1 cellular context compared by ENCODE assay signal in genomic region chr7:128863433-128863989, GRCh38.
TF ChIP-seq lines count a peak whose summit lies in the region.

No MANE protein-coding gene starts in this region.

TF ChIP-seq in K562, 482 proteins besides CTCF, POLR2A, EP300 and RAD21 (continued from another document and continues in another):
- TF ChIP-seq HMGXB4 (CRISPR knock-in tag; IDR thresholded peaks at IDR 0.05) (0 out of 2 replicates have a peak, but pooled peaks have one; percentile 2), SIN3B (IDR thresholded peaks at IDR 0.05; ENCODE audit: low read depth) (0 out of 2 replicates have a peak, but pooled peaks have one; percentile 27), SRF (CRISPR knock-in tag; IDR thresholded peaks at IDR 0.05) (no peak), CBX5 (IDR thresholded peaks at IDR 0.05; ENCODE audit: borderline replicate concordance, low read depth) (no peak), ZMIZ1 (IDR thresholded peaks at IDR 0.05; ENCODE audit: low read depth in 2 of 2, low read length in 2 of 2) (peak in 1 of 2 experiments; percentile 47; a peak in 1 of 4 replicates), NFE2 (IDR thresholded peaks at IDR 0.05; ENCODE audit: low read depth) (no peak), BRF2 (IDR thresholded peaks at IDR 0.05; ENCODE audit: borderline replicate concordance, insufficient read depth, insufficient read length) (no peak), ZNF23 (CRISPR knock-in tag; IDR thresholded peaks at IDR 0.05) (no peak), MXD1 (CRISPR knock-in tag; IDR thresholded peaks at IDR 0.05; ENCODE audit: borderline replicate concordance, poor library complexity, severe bottlenecking) (no peak), DEAF1 (CRISPR knock-in tag; IDR thresholded peaks at IDR 0.05) (peak; percentile 20; the same call in 1 of the 2 replicates), RB1 (IDR thresholded peaks at IDR 0.05; ENCODE audit: low read depth) (0 out of 2 replicates have a peak, but pooled peaks have one; percentile 19), ZNF609 (CRISPR knock-in tag; IDR thresholded peaks at IDR 0.05; ENCODE audit: borderline replicate concordance) (no peak), HNRNPLL (IDR thresholded peaks at IDR 0.05; ENCODE audit: low read depth, low read length, poor library complexity, severe bottlenecking) (no peak), ZNF778 (CRISPR knock-in tag; IDR thresholded peaks at IDR 0.05) (no peak), RBBP5 (IDR thresholded peaks at IDR 0.05; ENCODE audit: borderline replicate concordance, insufficient read depth, low read length, poor library complexity, severe bottlenecking) (no peak), ZNF165 (CRISPR knock-in tag; IDR thresholded peaks at IDR 0.05; ENCODE audit: borderline replicate concordance) (no peak), HOXB6 (CRISPR knock-in tag; IDR thresholded peaks at IDR 0.05; ENCODE audit: borderline replicate concordance) (no peak), ZNF347 (CRISPR knock-in tag; IDR thresholded peaks at IDR 0.05; ENCODE audit: low read depth) (no peak), RBFOX2 (IDR thresholded peaks at IDR 0.05; ENCODE audit: low read depth, low read length) (no peak), CREBBP (IDR thresholded peaks at IDR 0.05; ENCODE audit: low read depth, low read length) (no peak), CREB5 (CRISPR knock-in tag; IDR thresholded peaks at IDR 0.05) (no peak), NBN (IDR thresholded peaks at IDR 0.05; ENCODE audit: low read depth) (no peak; the same call in 1 of the 2 replicates), TCF15 (CRISPR knock-in tag; IDR thresholded peaks at IDR 0.05) (no peak), ZEB2 (IDR thresholded peaks at IDR 0.05) (peak; percentile 30; the same call in 1 of the 2 replicates), ZNF512 (tag; IDR thresholded peaks at IDR 0.05) (no peak), ZNF592 (IDR thresholded peaks at IDR 0.05) (peak; percentile 66), STAT6 (CRISPR knock-in tag; IDR thresholded peaks at IDR 0.05) (0 out of 2 replicates have a peak, but pooled peaks have one; percentile 35), ZNF140 (CRISPR knock-in tag; IDR thresholded peaks at IDR 0.05) (no peak)
